ENCODE assay signal across 24 cellular contexts in the genomic region with DNA sequence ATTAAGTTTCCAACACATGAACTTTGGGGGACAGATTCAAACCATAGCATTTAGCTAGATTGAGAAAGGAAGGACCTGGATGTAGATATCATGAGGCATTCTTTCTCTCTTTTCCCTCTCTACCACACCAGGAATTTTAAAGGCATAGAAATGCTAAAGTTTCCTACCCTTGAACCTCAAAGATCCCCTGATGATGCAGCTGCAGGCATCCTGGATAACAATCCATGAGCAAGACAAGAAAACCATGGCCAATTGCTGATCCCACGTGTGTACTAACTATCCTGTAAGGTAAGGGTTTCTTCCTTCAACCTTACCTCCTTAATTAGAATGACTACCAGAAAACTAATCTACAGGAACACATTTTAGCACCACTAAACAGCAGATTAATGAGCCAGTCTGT. TPM values are rescaled to one million over a fixed set of nuclear protein-coding genes. Genes with fewer than 3 reads are reported as not detected.
"Had no signal": no experiment of that assay in that cellular context is flagged by ENCODE, and none has a peak within 500 bp of the region (broad histone marks: within the 10 kb centered on the region; RNA-seq: fewer than 3 reads in every experiment).

No MANE protein-coding gene starts in this region.

- H3K4me3 ChIP-seq: MG63, SJSA1, SK-N-MC had no signal

- H3K36me3 ChIP-seq: MG63, SJSA1 had no signal

- DNase-seq: IMR-90, KG1, MG63, NCI-H1092, NCI-H1105 treated with DMSO at 0.1 percent for 48 hours, NCI-H1417 treated with DMSO at 0.1 percent for 48 hours, NCI-H146, NCI-H1694 treated with DMSO at 0.1 percent for 48 hours, NCI-H1930, NCI-H2081, NCI-H2107, NCI-H2227 treated with DMSO at 0.1 percent for 48 hours, NCI-H524 treated with DMSO at 0.1 percent for 48 hours, NCI-H69, NCI-H774, PC-3, SIG-M5 had no signal

- H3K27me3 ChIP-seq: MG63, SJSA1 had no signal

- ATAC-seq: HepG2, Panc1, PC-3, Right ventricle myocardium inferior had no signal

- H3K27ac ChIP-seq: SJSA1, SK-N-MC had no signal

- H3K4me1 ChIP-seq: SJSA1 had no signal

- FAIRE-seq: HepG2 had no signal

- H3K9me3 ChIP-seq: MG63, SJSA1 had no signal

RNA-seq across cellular contexts. Expression of gene CPNE4, which starts 36.8 kb away (rescaled TPM):
- total RNA-seq: HepG2, HT-29, IMR-90, OCI-LY7, PC-3 had no signal
- polyA plus RNA-seq: HepG2, IMR-90 had no signal
